In the genomic region with DNA sequence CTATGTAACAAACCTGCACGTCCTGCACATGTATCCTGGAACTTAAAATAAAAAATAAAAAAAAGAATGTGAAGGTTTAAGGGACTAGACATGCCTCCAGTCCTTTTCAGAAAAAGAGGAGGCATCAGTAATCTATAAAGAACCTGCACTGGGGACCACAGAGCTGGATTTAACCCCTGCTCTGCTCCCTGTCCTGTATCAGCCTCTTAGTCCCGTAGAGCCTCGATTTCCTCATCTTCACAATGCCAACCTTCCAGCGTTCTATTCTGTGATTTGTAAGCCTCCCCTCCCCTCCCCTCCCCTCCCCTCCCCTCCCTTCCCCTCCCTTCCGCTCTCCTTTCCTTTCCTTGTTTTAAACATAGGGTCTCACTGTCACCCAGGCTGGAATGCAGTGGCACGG, we compare ENCODE assay signal across 1 cellular context.
A peak's percentile ranks its signal among the peaks of the same experiment; 100 is the strongest.
TF ChIP-seq lines count a peak whose summit lies in the region.

No MANE protein-coding gene starts in this region.

TF ChIP-seq in HepG2, 621 proteins besides CTCF, POLR2A, EP300 and RAD21:
- TF ChIP-seq HNRNPK (IDR thresholded peaks at IDR 0.05; ENCODE audit: low read depth, low read length, poor library complexity, severe bottlenecking) (peak; percentile 86), GATAD1 (CRISPR knock-in tag; IDR thresholded peaks at IDR 0.05) (no peak), ZBTB7A (CRISPR knock-in tag; IDR thresholded peaks at IDR 0.05) (no peak), PCBP1 (IDR thresholded peaks at IDR 0.05; ENCODE audit: borderline replicate concordance, low read depth, low read length) (0 out of 2 replicates have a peak, but pooled peaks have one; percentile 54)
